22 cellular contexts compared by ENCODE assay signal in the genomic region with DNA sequence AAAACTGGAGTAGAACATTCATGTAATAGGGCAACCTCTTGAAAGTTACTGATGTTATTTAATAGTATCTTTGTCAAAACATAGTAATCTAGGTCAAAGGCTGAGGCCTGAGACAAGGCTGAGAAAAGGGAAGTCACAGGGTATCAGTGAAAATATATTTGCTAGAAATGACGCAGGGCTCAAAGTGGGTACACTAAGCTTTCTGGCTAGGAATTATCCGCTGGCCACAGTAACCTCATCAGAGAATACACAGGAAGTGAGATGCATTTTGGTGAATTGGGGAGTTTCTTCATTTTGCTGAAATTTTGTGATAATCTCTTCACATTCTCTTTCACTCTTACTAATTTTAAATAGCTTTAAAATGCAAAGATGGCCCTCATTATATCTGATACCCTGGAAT.
DNase-seq lines count a peak whose midpoint lies in the region; ATAC-seq, FAIRE-seq and TF ChIP-seq lines count a peak whose summit lies in the region.
"Had no signal": no experiment of that assay in that cellular context is flagged by ENCODE, and none has a peak within 500 bp of the region (broad histone marks: within the 10 kb centered on the region; RNA-seq: fewer than 3 reads in every experiment).

No MANE protein-coding gene starts in this region.

- H3K36me3 ChIP-seq in CD8-positive, alpha-beta T cell (ENCODE audit: insufficient read depth, low read length): no peaks in the 10 kb centered on the region
- H3K36me3 ChIP-seq in GM12878 (ENCODE audit: control insufficient read depth in 2 of 2, insufficient read depth in 2 of 2, low read length in 1 of 2) (no peaks in the 10 kb centered on the region), gastroesophageal sphincter (no peaks in the 10 kb centered on the region)
- H3K36me3 ChIP-seq: heart left ventricle, pancreas, upper lobe of right lung had no signal

- no peak for TF ChIP-seq CTCF in CD8-positive, alpha-beta T cell (IDR thresholded peaks at IDR 0.05)
- TF ChIP-seq CTCF in NB4 (IDR thresholded peaks at IDR 0.05; ENCODE audit: low read depth, low read length) (no peak), GM12878 (IDR thresholded peaks at IDR 0.05 in 2 of 3, conservative IDR thresholded peaks at IDR 0.05 in 1 of 3; ENCODE audit: control insufficient read depth in 2 of 3, extremely low read depth in 1 of 3, insufficient read depth in 1 of 3, low read depth in 3 of 3, low read length in 3 of 3) (no peak), gastroesophageal sphincter (IDR thresholded peaks at IDR 0.05) (no peak)

- TF ChIP-seq POLR2A in NB4 (IDR thresholded peaks at IDR 0.05; ENCODE audit: extremely low read depth, insufficient read length): no peak
- TF ChIP-seq POLR2A in GM12878 (IDR thresholded peaks at IDR 0.05; ENCODE audit: low read depth, low read length): no peak
- TF ChIP-seq POLR2A in gastroesophageal sphincter (IDR thresholded peaks at IDR 0.05): no peak

- POLR2A ChIA-PET in CD8-positive, alpha-beta T cell (lab: Charles Lee): no interaction called here
- POLR2A ChIA-PET in GM12878 (lab: Charles Lee): interaction anchor here (0.6 kb wide), 1 partner anchor 896 kb away, joined by 4 read pairs; no protein-coding TSS in a partner anchor

- BruUV-seq in GM12878 (replicated peaks; lab: Mats Ljungman, UMichigan): no TSS peak

- no peak for FAIRE-seq in GM12878 (lab: Jason Lieb, UNC)
- FAIRE-seq: pancreas had no signal

- H3K79me2 ChIP-seq in GM12878 (ENCODE audit: control insufficient read depth, insufficient read depth, low read length): no peaks in the 10 kb centered on the region

- no peak overlapping the region for H3K4me3 Mint-ChIP-seq in CD8-positive, alpha-beta T cell
- H3K4me3 Mint-ChIP-seq: CD14-positive monocyte, naive B cell had no signal

- TF ChIP-seq EP300 in GM12878 (IDR thresholded peaks at IDR 0.05; ENCODE audit: borderline replicate concordance in 1 of 2, control insufficient read depth in 1 of 2, low read depth in 2 of 2, low read length in 2 of 2) (peak in 1 of 2 experiments; percentile 49; a peak in 1 of 4 replicates), gastroesophageal sphincter (IDR thresholded peaks at IDR 0.05) (no peak)

- H4K20me1 ChIP-seq in GM12878 (ENCODE audit: control insufficient read depth, insufficient read depth): no peaks in the 10 kb centered on the region

- SMC1A ChIA-PET in GM12878 (lab: Charles Lee; ENCODE audit: uncharacterized antibody, unreplicated experiment): no interaction called here

- ATAC-seq in CD8-positive, alpha-beta T cell: no peak
- ATAC-seq in GM12878: peak; percentile 98
- ATAC-seq in gastroesophageal sphincter: no peak
- no peak for ATAC-seq in HG03095 (IDR thresholded peaks at IDR 0.05; ENCODE audit: unreplicated experiment)
- ATAC-seq in left cardiac atrium: no peak
- no peak for ATAC-seq in GM21447 (IDR thresholded peaks at IDR 0.05; ENCODE audit: unreplicated experiment)
- ATAC-seq: pancreas, sciatic nerve, upper lobe of right lung had no signal

- peaks cover 22% of the 10 kb centered on the region for H3K36me3 Mint-ChIP-seq in CD8-positive, alpha-beta T cell

- no peak overlapping the region for H3K9ac ChIP-seq in GM12878 (ENCODE audit: control insufficient read depth, insufficient read depth, low read length)

- intact Hi-C loops in CD8-positive, alpha-beta T cell (cut with DNase I, micrococcal nuclease): no loop called here
- intact Hi-C loops in GM12878 (cut with micrococcal nuclease; ENCODE audit: unreplicated experiment) (no loop called here), left cardiac atrium (cut with DNase I) (no loop called here)

- 28% methylated on average over 2 of the region's 2 CpGs for WGBS in GM12878 (ENCODE audit: insufficient coverage, insufficient replicate concordance, low lambda C conversion rate, missing lambda C conversion rate)
- 80 to 95% methylated on average over 2 of the region's 2 CpGs for WGBS in gastroesophageal sphincter (ENCODE audit: low coverage in 1 of 2), 2 donors

- RAD21 ChIA-PET in GM12878 (lab: Charles Lee; ENCODE audit: unreplicated experiment): interaction anchor here (1.0 kb wide), 1 partner anchor 206 kb away, joined by 3 read pairs; no protein-coding TSS in a partner anchor

- H3K27me3 ChIP-seq in CD8-positive, alpha-beta T cell (ENCODE audit: insufficient read depth, low read length): no peaks in the 10 kb centered on the region
- H3K27me3 ChIP-seq in GM12878 (replicated peaks in 1 of 2; ENCODE audit: control insufficient read depth in 2 of 2, insufficient read depth in 2 of 2, low read length in 1 of 2): no peaks in the 10 kb centered on the region
- H3K27me3 ChIP-seq in gastroesophageal sphincter: no peaks in the 10 kb centered on the region
- H3K27me3 ChIP-seq: heart left ventricle, pancreas, upper lobe of right lung had no signal

- peaks cover 18% of the 10 kb centered on the region for H3K9me3 Mint-ChIP-seq in CD8-positive, alpha-beta T cell

- peaks cover 4% of the 10 kb centered on the region for H3K4me1 ChIP-seq in CD8-positive, alpha-beta T cell (ENCODE audit: insufficient read depth, low read length)
- H3K4me1 ChIP-seq in GM12878 (ENCODE audit: control insufficient read depth, insufficient read depth, low read length) (no peaks in the 10 kb centered on the region), gastroesophageal sphincter (no peaks in the 10 kb centered on the region)
- H3K4me1 ChIP-seq: heart left ventricle, pancreas, upper lobe of right lung had no signal

- in situ Hi-C loops in GM12878 (cut with MboI): no loop called here

- peak overlapping the region; percentile 8 for H3K27ac Mint-ChIP-seq in CD8-positive, alpha-beta T cell
- H3K27ac Mint-ChIP-seq: CD14-positive monocyte, naive B cell had no signal

- H3K27ac ChIP-seq in CD8-positive, alpha-beta T cell (ENCODE audit: low read depth, low read length): no peak overlapping the region
- H3K27ac ChIP-seq in GM12878 (ENCODE audit: control insufficient read depth, insufficient read depth): no peak overlapping the region
- H3K27ac ChIP-seq in gastroesophageal sphincter: no peak overlapping the region
- H3K27ac ChIP-seq: heart left ventricle, pancreas, SK-N-MC, upper lobe of right lung had no signal

- H3K4me3 ChIP-seq in CD8-positive, alpha-beta T cell (ENCODE audit: low read depth, low read length): no peak overlapping the region
- H3K4me3 ChIP-seq in NB4 (ENCODE audit: low read depth, low read length) (no peak overlapping the region), GM12878 (no peak overlapping the region), gastroesophageal sphincter (no peak overlapping the region)
- H3K4me3 ChIP-seq: heart left ventricle, lung, pancreas, SK-N-MC, upper lobe of right lung had no signal

- CTCF ChIA-PET in CD8-positive, alpha-beta T cell (lab: Charles Lee): no interaction called here
- CTCF ChIA-PET in GM12878 (lab: Yijun Ruan, JAX): no interaction called here

- TF ChIP-seq RAD21 in GM12878 (IDR thresholded peaks at IDR 0.05; ENCODE audit: insufficient read depth, low read depth, low read length): no peak

- H3K9me3 ChIP-seq in CD8-positive, alpha-beta T cell (ENCODE audit: low read length): no peaks in the 10 kb centered on the region
- H3K9me3 ChIP-seq in GM12878 (replicated peaks; ENCODE audit: control insufficient read depth, insufficient read depth, low read length) (no peaks in the 10 kb centered on the region; the same call in 2 of the 3 replicates), gastroesophageal sphincter (no peaks in the 10 kb centered on the region)
- H3K9me3 ChIP-seq: pancreas, upper lobe of right lung had no signal

- peaks cover 13% of the 10 kb centered on the region for H3K4me1 Mint-ChIP-seq in CD8-positive, alpha-beta T cell (ENCODE audit: low read depth)
- H3K4me1 Mint-ChIP-seq: CD14-positive monocyte, naive B cell had no signal

- H3K27me3 Mint-ChIP-seq in CD8-positive, alpha-beta T cell (ENCODE audit: low read depth): no peaks in the 10 kb centered on the region
- H3K27me3 Mint-ChIP-seq: naive B cell had no signal

- DNase-seq in CD8-positive, alpha-beta T cell: peak in 1 of 7 experiments; percentile 13
- DNase-seq in GM19240 (ENCODE audit: insufficient read length, low spot score): peak; percentile 1
- peak; percentile 1 for DNase-seq in NB4 (ENCODE audit: low read depth)
- DNase-seq in GM12878 (ENCODE audit: low read depth, low spot score): peak; percentile 43
- no peak for DNase-seq in left cardiac atrium
- DNase-seq: activated CD4-positive, alpha-beta T cell treated with anti-CD3 and anti-CD28 coated beads for 48 hours; activated naive CD4-positive, alpha-beta T cell treated with Interleukin-2 at 50 U/mL for 16 hours; DMS79; heart left ventricle; MM.1S; naive B cell; NCI-H748 treated with DMSO at 0.1 percent for 48 hours; pancreas; T-helper 9 cell; upper lobe of right lung had no signal

- no peak overlapping the region for H2AFZ ChIP-seq in GM12878 (ENCODE audit: control insufficient read depth, low read depth, low read length)

- no peak overlapping the region for H3K4me2 ChIP-seq in GM12878 (ENCODE audit: control insufficient read depth, insufficient read depth)

TF ChIP-seq in GM12878, 131 proteins besides CTCF, POLR2A, EP300 and RAD21 (continues in another document):
- peak; percentile 46; the same call in 1 of the 2 replicates for TF ChIP-seq ZNF217 (IDR thresholded peaks at IDR 0.05)
- TF ChIP-seq MTA2 (IDR thresholded peaks at IDR 0.05; ENCODE audit: low read depth): peak; percentile 75
- TF ChIP-seq EZH2 (IDR thresholded peaks at IDR 0.05; ENCODE audit: borderline replicate concordance, control insufficient read depth, low read depth, low read length): no peak
- TF ChIP-seq RUNX3 (IDR thresholded peaks at IDR 0.05; ENCODE audit: low read length): peak; percentile 93
- TF ChIP-seq CREM (IDR thresholded peaks at IDR 0.05; ENCODE audit: low read depth): 0 out of 2 replicates have a peak, but pooled peaks have one; percentile 34
- peak; percentile 47; the same call in 1 of the 2 replicates for TF ChIP-seq PAX5 (IDR thresholded peaks at IDR 0.05; ENCODE audit: borderline replicate concordance, low read depth, low read length)
- TF ChIP-seq NFIC (IDR thresholded peaks at IDR 0.05; ENCODE audit: low read depth, low read length): peak; percentile 72
- no peak for TF ChIP-seq YY1 (IDR thresholded peaks at IDR 0.05; ENCODE audit: low read depth, low read length)
- TF ChIP-seq HDAC2 (IDR thresholded peaks at IDR 0.05): no peak
- no peak for TF ChIP-seq RELA (IDR thresholded peaks at IDR 0.05; ENCODE audit: borderline replicate concordance, partially characterized antibody)
- 0 out of 2 replicates have a peak, but pooled peaks have one; percentile 16 for TF ChIP-seq IKZF1 (conservative IDR thresholded peaks at IDR 0.05)
- TF ChIP-seq SPI1 (IDR thresholded peaks at IDR 0.05; ENCODE audit: borderline replicate concordance, insufficient read depth, low read depth, low read length): peak; percentile 90
